8 cellular contexts compared by ENCODE assay signal in the genomic region with DNA sequence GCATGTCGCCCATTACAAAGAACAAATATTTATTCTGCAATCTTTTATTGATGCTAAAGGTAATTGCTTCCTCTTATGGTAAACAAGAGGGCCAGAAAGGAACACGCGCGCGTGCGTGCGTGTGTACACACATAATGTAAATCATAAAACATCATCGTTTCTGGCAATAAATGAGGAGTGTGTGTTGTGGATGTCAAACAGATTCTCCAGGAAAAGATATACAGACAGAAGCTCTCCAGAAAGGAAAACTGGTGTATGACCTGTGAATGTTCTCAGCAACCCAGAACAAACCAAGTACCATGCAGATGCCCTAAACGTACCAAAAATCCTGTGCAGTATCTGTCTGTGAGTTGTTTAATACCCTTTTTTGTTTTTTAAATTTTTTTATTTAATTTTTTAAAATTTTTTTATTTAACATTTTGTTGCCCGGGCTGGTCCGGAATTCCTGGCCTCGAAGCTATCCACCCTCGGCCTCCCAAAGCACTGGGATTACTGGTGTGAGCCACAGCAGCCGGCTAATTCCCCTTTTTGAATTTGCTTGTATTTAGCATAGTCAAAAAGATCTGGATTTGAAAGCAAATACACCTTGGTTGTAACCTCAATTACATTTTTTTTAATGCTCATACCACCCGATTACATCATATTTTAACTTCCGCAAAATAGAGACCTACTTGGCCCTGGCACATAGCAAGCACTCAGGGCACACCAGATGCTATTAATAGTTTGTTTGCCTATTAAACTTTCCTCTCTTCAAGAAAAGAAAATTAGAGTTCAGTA. TPM values are rescaled to one million over a fixed set of nuclear protein-coding genes. Genes with fewer than 3 reads are reported as not detected.
DNase-seq lines count a peak whose midpoint lies in the region; ATAC-seq, FAIRE-seq and TF ChIP-seq lines count a peak whose summit lies in the region.

No MANE protein-coding gene starts in this region.

- peaks cover 23% of the 10 kb centered on the region for H3K4me1 Mint-ChIP-seq in activated naive CD4-positive, alpha-beta T cell treated with anti-CD3 and anti-CD28 coated beads, Interleukin-2, amount 50 U/mL, for 24 hours

- peak overlapping the region; percentile 47 for H3K27ac ChIP-seq in HL-60 (replicated peaks)
- peak overlapping the region; percentile 86 to 87 for H3K27ac ChIP-seq in kidney (ENCODE audit: low read depth in 2 of 2, low read length in 2 of 2)
- H3K27ac ChIP-seq in temporal lobe (ENCODE audit: low read depth, low read length), result peak overlapping the region; percentile 89

- no peaks in the 10 kb centered on the region for H3K27me3 ChIP-seq in HL-60 (ENCODE audit: insufficient read depth, poor library complexity, severe bottlenecking)

- ATAC-seq in GM19467 (IDR thresholded peaks at IDR 0.05; ENCODE audit: unreplicated experiment), result no peak

- DNase-seq in AG09309 (ENCODE audit: low read depth), result no peak
- peak in 1 of 2 experiments; percentile 66 for DNase-seq in HL-60 (ENCODE audit: low read depth in 1 of 2, low spot score in 1 of 2)
- no peak for DNase-seq in kidney
- DNase-seq in NCI-H1436 treated with DMSO at 0.1 percent for 48 hours (lab: John Stamatoyannopoulos, UW), result no peak
- DNase-seq in anterior cingulate cortex (lab: John Stamatoyannopoulos, UW), result no peak

- no peak for TF ChIP-seq CTCF in AG09309 (IDR thresholded peaks at IDR 0.05; ENCODE audit: control insufficient read depth, insufficient read depth, low read depth, low read length, missing control alignments)
- no peak for TF ChIP-seq CTCF in HL-60 (IDR thresholded peaks at IDR 0.05; ENCODE audit: insufficient read depth, low read length)
- no peak for TF ChIP-seq CTCF in kidney (IDR thresholded peaks at IDR 0.05; ENCODE audit: borderline replicate concordance, extremely low read depth, insufficient read depth)

- H3K36me3 ChIP-seq in kidney (ENCODE audit: control insufficient read depth in 1 of 2, insufficient read depth in 2 of 2, low read length in 2 of 2), result no peaks in the 10 kb centered on the region

- no peaks in the 10 kb centered on the region for H3K36me3 Mint-ChIP-seq in activated naive CD4-positive, alpha-beta T cell treated with anti-CD3 and anti-CD28 coated beads, Interleukin-2, amount 50 U/mL, for 24 hours

- peak overlapping the region in 1 of 2 donors; percentile 75 for H3K9ac ChIP-seq in kidney (ENCODE audit: low read length in 2 of 2)

- peak overlapping the region; percentile 72 for H3K4me3 ChIP-seq in AG09309 (ENCODE audit: control insufficient read depth, low read depth, low read length)
- peak overlapping the region; percentile 85 for H3K4me3 ChIP-seq in HL-60 (replicated peaks; ENCODE audit: insufficient read depth, low read length)
- peak overlapping the region; percentile 77 to 90 for H3K4me3 ChIP-seq in kidney (ENCODE audit: low read length in 2 of 2)

- no peak for FAIRE-seq in kidney (lab: Jason Lieb, UNC)

- H3K27ac Mint-ChIP-seq in activated naive CD4-positive, alpha-beta T cell treated with anti-CD3 and anti-CD28 coated beads, Interleukin-2, amount 50 U/mL, for 24 hours, result peak overlapping the region; percentile 38

- H3K27me3 Mint-ChIP-seq in activated naive CD4-positive, alpha-beta T cell treated with anti-CD3 and anti-CD28 coated beads, Interleukin-2, amount 50 U/mL, for 24 hours, result no peaks in the 10 kb centered on the region

- H3K9me3 Mint-ChIP-seq in activated naive CD4-positive, alpha-beta T cell treated with anti-CD3 and anti-CD28 coated beads, Interleukin-2, amount 50 U/mL, for 24 hours, result no peaks in the 10 kb centered on the region

- H3K4me1 ChIP-seq in kidney (ENCODE audit: control insufficient read depth in 1 of 2, insufficient read depth in 1 of 2, low read depth in 1 of 2, low read length in 2 of 2), result peaks cover 7 to 11% of the 10 kb centered on the region in 2 donors

- intact Hi-C loops in kidney (cut with DNase I), result no loop called here

- peak overlapping the region; percentile 97 for H3K4me3 Mint-ChIP-seq in activated naive CD4-positive, alpha-beta T cell treated with anti-CD3 and anti-CD28 coated beads, Interleukin-2, amount 50 U/mL, for 24 hours

- no peaks in the 10 kb centered on the region for H3K9me3 ChIP-seq in kidney (ENCODE audit: control insufficient read depth in 1 of 2, low read length in 2 of 2)

RNA-seq across cellular contexts. Expression of gene NUDT3, which starts 0.9 kb away (rescaled TPM):
- total RNA-seq in kidney, result 53.8 TPM
- 17.7 TPM for polyA plus RNA-seq in kidney (ENCODE audit: insufficient read depth, low read depth, low replicate concordance)
- total RNA-seq in temporal lobe, result 131 TPM

RNA-seq across cellular contexts. Expression of gene RPS10, which starts 32.5 kb away (rescaled TPM):
- total RNA-seq in kidney (1,138 TPM), temporal lobe (674 TPM)
- polyA plus RNA-seq in kidney (ENCODE audit: insufficient read depth, low read depth, low replicate concordance), result 2,105 TPM
